In the genomic region with DNA sequence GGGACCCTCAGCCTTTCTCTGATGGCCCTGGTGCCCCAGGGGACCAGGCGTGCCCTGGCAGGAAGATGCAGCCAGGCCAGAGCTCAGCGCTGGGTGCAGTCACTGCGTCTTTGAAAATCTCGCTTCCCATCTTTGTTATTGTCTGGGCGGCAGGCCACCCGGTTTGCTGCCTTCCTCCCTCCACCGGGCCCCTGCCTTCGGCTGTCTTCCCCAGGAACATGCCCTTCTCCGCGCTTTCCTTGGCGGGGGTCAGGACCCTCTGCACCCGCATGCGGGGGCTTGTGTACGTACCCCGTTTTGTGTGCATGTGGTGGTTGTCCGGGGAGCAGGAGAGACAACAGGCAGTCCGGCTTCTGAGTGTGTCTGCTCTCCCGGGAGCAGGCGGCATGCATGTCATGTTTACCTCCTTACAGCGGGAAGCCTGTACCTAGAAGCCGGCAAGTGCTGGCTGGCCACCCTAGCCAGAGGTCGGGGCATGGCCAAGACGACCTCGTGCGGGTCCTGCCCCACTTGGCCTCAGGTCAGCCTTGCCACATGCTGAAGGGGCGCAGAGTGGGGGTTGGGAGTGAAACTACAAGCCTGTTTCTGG, we compare ENCODE assay signal across 11 cellular contexts. TPM values are rescaled to one million over a fixed set of nuclear protein-coding genes. Genes with fewer than 3 reads are reported as not detected.
DNase-seq lines count a peak whose midpoint lies in the region; ATAC-seq and TF ChIP-seq lines count a peak whose summit lies in the region.
"Had no signal": no experiment of that assay in that cellular context is flagged by ENCODE, and none has a peak within 500 bp of the region (broad histone marks: within the 10 kb centered on the region; RNA-seq: fewer than 3 reads in every experiment).

No MANE protein-coding gene starts in this region.

- CTCF ChIA-PET in Caco-2 (lab: Charles Lee): interaction anchor here (0.7 kb wide), 1 partner anchor 155 kb away, joined by 3 read pairs; no protein-coding TSS in a partner anchor

- POLR2A ChIA-PET in Caco-2 (lab: Charles Lee): no interaction called here

- WGBS in upper lobe of left lung, 2 donors: 46 to 66% methylated on average over 20 to 24 of the region's 26 CpGs

- no peak overlapping the region for H3K27ac Mint-ChIP-seq in Caco-2 (ENCODE audit: unreplicated experiment)
- H3K27ac Mint-ChIP-seq: activated CD4-positive, alpha-beta T cell treated with anti-CD3 and anti-CD28 coated beads, Interleukin-2, amount 10 ng/mL, durations not matched to agents 24 days and 14 days; activated naive CD8-positive, alpha-beta T cell had no signal

- H3K27me3 ChIP-seq in muscle layer of colon (ENCODE audit: control insufficient read depth in 1 of 2, insufficient read depth in 2 of 2, low read length in 2 of 2): no peaks in the 10 kb centered on the region
- peaks cover 0 to 14% (median 3%) of the 10 kb centered on the region in 4 donors for H3K27me3 ChIP-seq in upper lobe of left lung
- H3K27me3 ChIP-seq in Caco-2 (replicated peaks; ENCODE audit: control insufficient read depth, insufficient read depth, low read length): no peaks in the 10 kb centered on the region

- peak overlapping the region; percentile 66 for H3K4me3 ChIP-seq in epithelial cell of esophagus (ENCODE audit: low read length)
- peak overlapping the region in 1 of 2 donors; percentile 53 for H3K4me3 ChIP-seq in muscle layer of colon (ENCODE audit: low read depth in 1 of 2, low read length in 2 of 2)
- H3K4me3 ChIP-seq in upper lobe of left lung: peak overlapping the region in 3 of 4 donors; percentile 57 to 67 (median 66)
- no peak overlapping the region for H3K4me3 ChIP-seq in Caco-2 (ENCODE audit: low read depth, low read length)

- no peak overlapping the region for H3K4me3 Mint-ChIP-seq in Caco-2 (ENCODE audit: unreplicated experiment)
- H3K4me3 Mint-ChIP-seq: activated CD4-positive, alpha-beta T cell treated with anti-CD3 and anti-CD28 coated beads, Interleukin-2, amount 10 ng/mL, durations not matched to agents 24 days and 14 days; activated naive CD8-positive, alpha-beta T cell had no signal

- no TSS peak for BruUV-seq in Caco-2 (replicated peaks; lab: Mats Ljungman, UMichigan)

- H3K4me1 ChIP-seq in muscle layer of colon (ENCODE audit: insufficient read depth, low read length) (peaks cover 20% of the 10 kb centered on the region), upper lobe of left lung (peaks cover 24 to 33% (median 25%) of the 10 kb centered on the region in 4 donors), Caco-2 (peaks cover 9% of the 10 kb centered on the region; the same call in 1 of the 2 replicates)

- no peak for TF ChIP-seq EP300 in upper lobe of left lung (IDR thresholded peaks at IDR 0.05)

- no peak for TF ChIP-seq CTCF in epithelial cell of esophagus (IDR thresholded peaks at IDR 0.05; ENCODE audit: insufficient read depth, low read depth, low read length, missing control alignments)
- TF ChIP-seq CTCF in upper lobe of left lung (IDR thresholded peaks at IDR 0.05): no peak
- TF ChIP-seq CTCF in Caco-2 (IDR thresholded peaks at IDR 0.05; ENCODE audit: insufficient read depth in 1 of 2, low read depth in 1 of 2, low read length in 1 of 2, severe bottlenecking in 1 of 2, unreplicated experiment in 1 of 2): no peak

- H3K9me3 Mint-ChIP-seq in Caco-2 (ENCODE audit: unreplicated experiment): no peaks in the 10 kb centered on the region
- H3K9me3 Mint-ChIP-seq: activated CD4-positive, alpha-beta T cell treated with anti-CD3 and anti-CD28 coated beads, Interleukin-2, amount 10 ng/mL, durations not matched to agents 24 days and 14 days had no signal

- no peak overlapping the region for H3K9ac ChIP-seq in muscle layer of colon (ENCODE audit: low read length)

- H3K4me1 Mint-ChIP-seq in Caco-2 (ENCODE audit: low read depth, unreplicated experiment): no peaks in the 10 kb centered on the region

- H3K27ac ChIP-seq in muscle layer of colon (ENCODE audit: low read depth, low read length): peak overlapping the region; percentile 40
- H3K27ac ChIP-seq in upper lobe of left lung: peak overlapping the region; percentile 71 to 89 (median 85)
- H3K27ac ChIP-seq: 22Rv1 had no signal

- H3K36me3 ChIP-seq in muscle layer of colon (ENCODE audit: insufficient read depth, low read length): peaks cover 2% of the 10 kb centered on the region
- H3K36me3 ChIP-seq in upper lobe of left lung: no peaks in the 10 kb centered on the region
- H3K36me3 ChIP-seq in Caco-2 (ENCODE audit: control insufficient read depth, insufficient read depth, low read length): no peaks in the 10 kb centered on the region

- intact Hi-C loops in Caco-2 (cut with micrococcal nuclease; ENCODE audit: unreplicated experiment): no loop called here

- no peaks in the 10 kb centered on the region for H3K36me3 Mint-ChIP-seq in Caco-2 (ENCODE audit: insufficient read depth, unreplicated experiment)
- H3K36me3 Mint-ChIP-seq: activated naive CD8-positive, alpha-beta T cell had no signal

- no peaks in the 10 kb centered on the region for H3K27me3 Mint-ChIP-seq in Caco-2 (ENCODE audit: insufficient read depth, unreplicated experiment)

- no peaks in the 10 kb centered on the region for H3K9me3 ChIP-seq in muscle layer of colon (ENCODE audit: low read length)
- no peaks in the 10 kb centered on the region for H3K9me3 ChIP-seq in upper lobe of left lung
- H3K9me3 ChIP-seq in Caco-2: no peaks in the 10 kb centered on the region

- TF ChIP-seq POLR2A in upper lobe of left lung (IDR thresholded peaks at IDR 0.05): no peak

- DNase-seq in DMS79 (lab: John Stamatoyannopoulos, UW) (peak; percentile 16), DMS79 treated with DMSO at 0.1 percent for 48 hours (lab: John Stamatoyannopoulos, UW) (no peak), epithelial cell of esophagus (ENCODE audit: low read depth) (peak; percentile 43), upper lobe of left lung (no peak), NCI-H2196 treated with DMSO at 0.1 percent for 48 hours (lab: John Stamatoyannopoulos, UW; ENCODE audit: unreplicated experiment) (no peak), Caco-2 (no peak), dedifferentiated amniotic fluid mesenchymal stem cell (ENCODE audit: extremely low spot score) (no peak)

- peak in 1 of 2 donors; percentile 1 for ATAC-seq in upper lobe of left lung (ENCODE audit: low FRiP score in 2 of 2)

RNA-seq across cellular contexts. Expression of gene DAB2IP, which starts 49.5 kb away (rescaled TPM):
- total RNA-seq in upper lobe of left lung (10 to 100 TPM; 61.8 to 98.0 (median 77.2) TPM), Caco-2 (2022) (18.0 and 26.0 TPM in 2 replicates)
- total RNA-seq: activated CD4-positive, alpha-beta T cell treated with anti-CD3 and anti-CD28 coated beads, Interleukin-2, amount 10 ng/mL, durations not matched to agents 24 days and 14 days had no signal

Comparison
In these comparisons a context has a peak if more than half of its experiments do, and no peak if none do; other contexts are left out.
1. DNase-seq: peak in DMS79 (single experiment) and epithelial cell of esophagus (single experiment); none in DMS79 treated with DMSO at 0.1 percent for 48 hours (single experiment), upper lobe of left lung (0 of 2), NCI-H2196 treated with DMSO at 0.1 percent for 48 hours (single experiment), Caco-2 (0 of 2) and dedifferentiated amniotic fluid mesenchymal stem cell (single experiment).